In the genomic region with DNA sequence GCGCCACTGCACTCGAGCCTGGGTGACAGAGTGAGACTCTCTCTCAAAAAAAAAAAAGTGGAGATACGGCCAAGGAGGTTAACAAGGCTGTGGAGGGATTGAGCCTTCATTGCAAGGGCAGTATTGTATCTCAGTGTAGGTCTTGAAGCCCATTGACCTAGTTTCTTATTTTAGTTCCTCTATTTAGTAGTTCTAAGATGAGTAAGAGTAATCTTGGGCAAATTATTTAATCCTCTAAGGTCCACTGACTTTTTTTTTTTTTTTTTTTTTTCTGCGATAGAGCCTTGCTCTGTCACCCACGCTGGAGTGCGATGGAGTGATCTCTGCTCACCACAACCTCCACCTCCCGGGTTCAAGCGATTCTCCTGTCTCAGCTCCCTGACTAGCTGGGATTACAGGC, we compare ENCODE assay signal across 21 cellular contexts. TPM values are rescaled to one million over a fixed set of nuclear protein-coding genes. Genes with fewer than 3 reads are reported as not detected.
DNase-seq lines count a peak whose midpoint lies in the region; ATAC-seq and TF ChIP-seq lines count a peak whose summit lies in the region.
"Had no signal": no experiment of that assay in that cellular context is flagged by ENCODE, and none has a peak within 500 bp of the region (broad histone marks: within the 10 kb centered on the region; RNA-seq: fewer than 3 reads in every experiment).

No MANE protein-coding gene starts in this region.

- H3K4me3 ChIP-seq in gastrocnemius medialis, result no peak overlapping the region
- H3K4me3 ChIP-seq: BLaER1, testis had no signal

- ATAC-seq in HG02970 (IDR thresholded peaks at IDR 0.05; ENCODE audit: low FRiP score, unreplicated experiment) (peak; percentile 46), gastrocnemius medialis (peak in 1 of 2 donors; percentile 63), esophagus mucosa (no peak)
- ATAC-seq: activated CD4-positive, CD25-positive, alpha-beta regulatory T cell treated with anti-CD3 and anti-CD28 coated beads, Interleukin-2, amount 50 U/mL, for 24 hours; activated naive CD4-positive, alpha-beta T cell treated with anti-CD3 and anti-CD28 coated beads, Interleukin-2, amount 50 U/mL, for 72 hours; sciatic nerve had no signal

- H3K27ac ChIP-seq in gastrocnemius medialis, result peak overlapping the region; percentile 21 to 50 (median 48)
- H3K27ac ChIP-seq: BLaER1, epithelial cell of prostate, testis had no signal

- in situ Hi-C loops in GM13976 (cut with MboI; ENCODE audit: low sequenced_read_pairs, unreplicated experiment) (loop anchor here (5.0 kb wide), 1 partner anchor 58 kb away; no protein-coding TSS in a partner anchor), gastrocnemius medialis (cut with MboI; ENCODE audit: low sequenced_read_pairs in 4 of 4) (loop anchor here in 3 of 4 donors (5.0 kb wide), 1 partner anchor 58 kb away; no protein-coding TSS in a partner anchor)

- no peaks in the 10 kb centered on the region for H3K27me3 ChIP-seq in gastrocnemius medialis
- H3K27me3 ChIP-seq: BLaER1, testis had no signal

- peaks cover 0 to 84% of the 10 kb centered on the region in 2 donors for H3K36me3 ChIP-seq in gastrocnemius medialis

- DNase-seq in GM13976 (ENCODE audit: low spot score), result peak; percentile 81
- DNase-seq in OCI-M1 (lab: John Stamatoyannopoulos, UW), result peak; percentile 70
- no peak for DNase-seq in gastrocnemius medialis
- no peak for DNase-seq in activated CD4-positive, alpha-beta T cell treated with anti-CD3 and anti-CD28 coated beads for 48 hours
- no peak for DNase-seq in NCI-H82 (lab: John Stamatoyannopoulos, UW)
- no peak for DNase-seq in hepatic stellate cell (ENCODE audit: low spot score)
- DNase-seq: activated CD8-positive, alpha-beta memory T cell treated with anti-CD3 and anti-CD28 coated beads, Interleukin-2, amount 50 U/mL, for 48 hours; DND-41; NCI-H187 treated with DMSO at 0.1 percent for 48 hours; NCI-H524 treated with DMSO at 0.1 percent for 48 hours; nucleus accumbens; stimulated activated CD4-positive, alpha-beta T cell treated with anti-CD3 and anti-CD28 coated beads, Interleukin-2, amount 100 ng/mL, for 24 hours; T-helper 1 cell; testis had no signal

- TF ChIP-seq CTCF in GM13976 (IDR thresholded peaks at IDR 0.05; ENCODE audit: borderline replicate concordance, control extremely low read depth, extremely low read depth, insufficient read depth, missing control alignments) (no peak), gastrocnemius medialis (IDR thresholded peaks at IDR 0.05 in 4 of 5, conservative IDR thresholded peaks at IDR 0.05 in 1 of 5) (no peak)

- H3K9me3 ChIP-seq in gastrocnemius medialis, result no peaks in the 10 kb centered on the region
- H3K9me3 ChIP-seq: BLaER1, testis had no signal

- intact Hi-C loops in gastrocnemius medialis (cut with DNase I; ENCODE audit: low total_unique reads), result loop anchor here (5.0 kb wide), 1 partner anchor 38 kb away; no protein-coding TSS in a partner anchor

- peaks cover 19 to 21% of the 10 kb centered on the region in 2 donors for H3K4me1 ChIP-seq in gastrocnemius medialis

- TF ChIP-seq POLR2A in gastrocnemius medialis (IDR thresholded peaks at IDR 0.05), result no peak

RNA-seq across cellular contexts. Expression of a gene that starts 14.3 kb away (rescaled TPM):
- 10 to 100 TPM; 67.3 to 88.2 (median 76.6) TPM for total RNA-seq in gastrocnemius medialis
- total RNA-seq in esophagus mucosa, result 160 TPM

RNA-seq across cellular contexts. Expression of a gene that starts 14.5 kb away (rescaled TPM):
- total RNA-seq in gastrocnemius medialis (100 to 1,000 TPM in 2 of 4 donors, 10 to 100 TPM in 2; 51.1 to 168 (median 105) TPM), esophagus mucosa (109 TPM)

RNA-seq across cellular contexts. Expression of a gene that starts 52.7 kb away (rescaled TPM):
- total RNA-seq in gastrocnemius medialis (under 1 TPM in 1 of 4 donors, not detected in 3; 0.32 TPM), esophagus mucosa (61.5 TPM)
- total RNA-seq: activated naive CD4-positive, alpha-beta T cell treated with anti-CD3 and anti-CD28 coated beads, Interleukin-2, amount 50 U/mL, for 72 hours; sciatic nerve had no signal

Comparison
In these comparisons a context has a peak if more than half of its experiments do, and no peak if none do; other contexts are left out.
1. DNase-seq: peak in GM13976 (single experiment) and OCI-M1 (single experiment); none in gastrocnemius medialis (0 of 2), activated CD4-positive, alpha-beta T cell treated with anti-CD3 and anti-CD28 coated beads for 48 hours (single experiment), NCI-H82 (single experiment) and hepatic stellate cell (single experiment).
2. RNA of a gene that starts 52.7 kb away (total RNA-seq): 61.5 TPM in esophagus mucosa (single experiment); 0.32 TPM in gastrocnemius medialis; every median in the first group is over 10 times any median in the second.